1 cellular context compared by ENCODE assay signal in the genomic region with DNA sequence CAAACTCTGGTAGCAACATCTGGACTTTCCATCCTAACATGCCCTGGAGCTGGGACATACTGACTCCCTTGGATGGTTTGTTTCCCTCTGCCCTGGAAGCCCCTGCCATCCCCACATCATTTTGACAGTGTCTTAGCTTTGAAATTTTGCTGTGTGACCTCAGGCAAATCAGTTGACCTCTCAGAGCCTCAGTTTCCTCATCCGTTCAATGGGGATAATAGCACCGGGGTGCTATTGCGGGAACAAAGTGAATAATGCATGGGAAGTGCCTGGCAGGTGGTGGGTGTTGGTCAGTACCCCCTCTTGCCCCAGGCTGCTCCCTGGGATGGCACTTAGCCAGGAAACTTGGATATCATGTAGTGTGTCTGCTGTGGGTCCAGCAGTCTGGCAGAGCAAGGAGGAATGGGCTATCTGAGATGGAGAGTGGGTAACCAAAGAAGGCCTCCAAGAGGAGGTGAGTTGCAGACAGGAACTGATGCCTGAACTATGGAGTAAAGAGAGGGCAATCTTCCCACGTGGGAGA.
TF ChIP-seq lines count a peak whose summit lies in the region.

No MANE protein-coding gene starts in this region.

TF ChIP-seq in SK-N-SH, 30 proteins besides CTCF, POLR2A, EP300 and RAD21 (continued from another document):
- TF ChIP-seq, protein P1, sequence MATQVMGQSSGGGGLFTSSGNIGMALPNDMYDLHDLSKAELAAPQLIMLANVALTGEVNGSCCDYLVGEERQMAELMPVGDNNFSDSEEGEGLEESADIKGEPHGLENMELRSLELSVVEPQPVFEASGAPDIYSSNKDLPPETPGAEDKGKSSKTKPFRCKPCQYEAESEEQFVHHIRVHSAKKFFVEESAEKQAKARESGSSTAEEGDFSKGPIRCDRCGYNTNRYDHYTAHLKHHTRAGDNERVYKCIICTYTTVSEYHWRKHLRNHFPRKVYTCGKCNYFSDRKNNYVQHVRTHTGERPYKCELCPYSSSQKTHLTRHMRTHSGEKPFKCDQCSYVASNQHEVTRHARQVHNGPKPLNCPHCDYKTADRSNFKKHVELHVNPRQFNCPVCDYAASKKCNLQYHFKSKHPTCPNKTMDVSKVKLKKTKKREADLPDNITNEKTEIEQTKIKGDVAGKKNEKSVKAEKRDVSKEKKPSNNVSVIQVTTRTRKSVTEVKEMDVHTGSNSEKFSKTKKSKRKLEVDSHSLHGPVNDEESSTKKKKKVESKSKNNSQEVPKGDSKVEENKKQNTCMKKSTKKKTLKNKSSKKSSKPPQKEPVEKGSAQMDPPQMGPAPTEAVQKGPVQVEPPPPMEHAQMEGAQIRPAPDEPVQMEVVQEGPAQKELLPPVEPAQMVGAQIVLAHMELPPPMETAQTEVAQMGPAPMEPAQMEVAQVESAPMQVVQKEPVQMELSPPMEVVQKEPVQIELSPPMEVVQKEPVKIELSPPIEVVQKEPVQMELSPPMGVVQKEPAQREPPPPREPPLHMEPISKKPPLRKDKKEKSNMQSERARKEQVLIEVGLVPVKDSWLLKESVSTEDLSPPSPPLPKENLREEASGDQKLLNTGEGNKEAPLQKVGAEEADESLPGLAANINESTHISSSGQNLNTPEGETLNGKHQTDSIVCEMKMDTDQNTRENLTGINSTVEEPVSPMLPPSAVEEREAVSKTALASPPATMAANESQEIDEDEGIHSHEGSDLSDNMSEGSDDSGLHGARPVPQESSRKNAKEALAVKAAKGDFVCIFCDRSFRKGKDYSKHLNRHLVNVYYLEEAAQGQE (IDR thresholded peaks at IDR 0.05; ENCODE audit: low read depth, low read length), result no peak
- no peak for TF ChIP-seq RFX5 (IDR thresholded peaks at IDR 0.05; ENCODE audit: low read length)
- TF ChIP-seq, protein P2, sequence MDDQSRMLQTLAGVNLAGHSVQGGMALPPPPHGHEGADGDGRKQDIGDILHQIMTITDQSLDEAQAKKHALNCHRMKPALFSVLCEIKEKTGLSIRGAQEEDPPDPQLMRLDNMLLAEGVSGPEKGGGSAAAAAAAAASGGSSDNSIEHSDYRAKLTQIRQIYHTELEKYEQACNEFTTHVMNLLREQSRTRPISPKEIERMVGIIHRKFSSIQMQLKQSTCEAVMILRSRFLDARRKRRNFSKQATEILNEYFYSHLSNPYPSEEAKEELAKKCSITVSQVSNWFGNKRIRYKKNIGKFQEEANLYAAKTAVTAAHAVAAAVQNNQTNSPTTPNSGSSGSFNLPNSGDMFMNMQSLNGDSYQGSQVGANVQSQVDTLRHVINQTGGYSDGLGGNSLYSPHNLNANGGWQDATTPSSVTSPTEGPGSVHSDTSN (IDR thresholded peaks at IDR 0.05), result no peak
- TF ChIP-seq TAF1 (IDR thresholded peaks at IDR 0.05; ENCODE audit: borderline replicate concordance, low read depth, low read length), result no peak
- no peak for TF ChIP-seq EZH2phosphoT487 (IDR thresholded peaks at IDR 0.05; ENCODE audit: borderline replicate concordance, low read depth)
- no peak for TF ChIP-seq RCOR1 (IDR thresholded peaks at IDR 0.05; ENCODE audit: low read length)
- no peak for TF ChIP-seq GATA2 (CRISPR knock-in tag; IDR thresholded peaks at IDR 0.05)
- TF ChIP-seq FOXM1 (IDR thresholded peaks at IDR 0.05; ENCODE audit: low read depth), result no peak
- TF ChIP-seq, protein P3, sequence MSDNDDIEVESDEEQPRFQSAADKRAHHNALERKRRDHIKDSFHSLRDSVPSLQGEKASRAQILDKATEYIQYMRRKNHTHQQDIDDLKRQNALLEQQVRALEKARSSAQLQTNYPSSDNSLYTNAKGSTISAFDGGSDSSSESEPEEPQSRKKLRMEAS (IDR thresholded peaks at IDR 0.05; ENCODE audit: low read depth), result no peak
